In the genomic region with DNA sequence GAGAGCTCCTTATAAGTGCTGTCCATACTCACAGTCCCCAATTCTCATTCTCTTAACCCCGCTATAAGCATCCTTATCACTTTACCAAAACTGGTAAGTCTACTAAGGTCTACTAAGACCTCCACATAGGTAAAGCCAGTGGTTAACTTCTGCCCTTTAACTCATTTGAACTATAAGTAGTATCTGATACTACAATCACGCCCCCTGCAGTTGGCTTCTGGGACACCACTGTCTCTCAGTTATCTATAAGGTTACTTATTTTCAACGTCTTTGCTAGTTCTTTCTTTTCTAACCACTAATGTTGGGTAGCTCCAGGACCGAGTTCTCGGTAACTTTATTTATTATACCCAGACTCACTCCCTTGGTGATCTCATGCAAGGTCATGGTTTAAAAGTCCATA, we compare ENCODE assay signal across 8 cellular contexts.
DNase-seq lines count a peak whose midpoint lies in the region; ATAC-seq and TF ChIP-seq lines count a peak whose summit lies in the region.

No MANE protein-coding gene starts in this region.

- no peaks in the 10 kb centered on the region for H3K79me2 ChIP-seq in H9 (ENCODE audit: insufficient read depth, low read length)
- H3K79me2 ChIP-seq in fibroblast of lung (ENCODE audit: control insufficient read depth, insufficient read depth, low read length), result no peaks in the 10 kb centered on the region

- H3K27ac Mint-ChIP-seq in H9 (no peak overlapping the region), mesothelial cell of epicardium (no peak overlapping the region)

- H3K4me2 ChIP-seq in H9 (ENCODE audit: insufficient read depth, insufficient read length, low read length), result no peak overlapping the region
- H3K4me2 ChIP-seq in fibroblast of lung (ENCODE audit: extremely low read depth, insufficient read depth, low read length), result no peak overlapping the region

- no peak overlapping the region for H2BK15ac ChIP-seq in H9 (ENCODE audit: low read depth, low read length)

- no peak overlapping the region for H4K5ac ChIP-seq in H9 (ENCODE audit: insufficient read length, low read depth, low read length)

- no peak overlapping the region for H3K4me3 ChIP-seq in AG10803 (ENCODE audit: low read length)
- H3K4me3 ChIP-seq in fibroblast of lung (replicated peaks in 1 of 4; ENCODE audit: control extremely low read depth in 1 of 4, insufficient read depth in 1 of 4, low read depth in 3 of 4, low read length in 4 of 4), result no peak overlapping the region

- H3K4ac ChIP-seq in H9 (ENCODE audit: low read depth, low read length), result no peak overlapping the region

- H3K9ac ChIP-seq in H9 (ENCODE audit: extremely low read depth, insufficient read length, low read length) (no peak overlapping the region), fibroblast of lung (ENCODE audit: insufficient read depth, low read length) (no peak overlapping the region)

- H3K23me2 ChIP-seq in H9 (ENCODE audit: insufficient read length, low read depth, low read length, poor library complexity, severe bottlenecking), result no peaks in the 10 kb centered on the region

- H3K27ac ChIP-seq in H9 (ENCODE audit: insufficient read length, low read depth, low read length), result no peak overlapping the region
- H3K27ac ChIP-seq in fibroblast of lung (ENCODE audit: insufficient read depth, low read length), result no peak overlapping the region

- H3K4me1 Mint-ChIP-seq in H9 (peaks cover 3% of the 10 kb centered on the region in 2 experiments), mesothelial cell of epicardium (peaks cover 2% of the 10 kb centered on the region)

- no peak overlapping the region for H4K91ac ChIP-seq in H9 (ENCODE audit: insufficient read length, low read depth, low read length)

- H2AFZ ChIP-seq in H9 (ENCODE audit: low read length), result no peak overlapping the region
- H2AFZ ChIP-seq in fibroblast of lung (ENCODE audit: low read length), result no peak overlapping the region

- H4K20me1 ChIP-seq in H9 (ENCODE audit: control insufficient read depth, insufficient read depth, insufficient read length), result no peaks in the 10 kb centered on the region
- H4K20me1 ChIP-seq in fibroblast of lung (ENCODE audit: control insufficient read depth, extremely low read depth, insufficient read depth, low read length), result no peaks in the 10 kb centered on the region

- no peaks in the 10 kb centered on the region for H3K27me3 ChIP-seq in H9 (ENCODE audit: insufficient read depth, low read length)
- no peaks in the 10 kb centered on the region for H3K27me3 ChIP-seq in fibroblast of lung (ENCODE audit: control insufficient read depth, insufficient read depth, low read length)

- H3K27me3 Mint-ChIP-seq in H9 (ENCODE audit: low read depth) (peaks cover 2% of the 10 kb centered on the region; the same call in 1 of the 2 replicates), mesothelial cell of epicardium (ENCODE audit: low read depth) (no peaks in the 10 kb centered on the region)

- no peak overlapping the region for H3T11ph ChIP-seq in H9 (ENCODE audit: low read length)

- H3K14ac ChIP-seq in H9 (ENCODE audit: insufficient read depth, low read length), result no peak overlapping the region

- H2BK20ac ChIP-seq in H9 (ENCODE audit: low read depth, low read length, poor library complexity, severe bottlenecking), result no peak overlapping the region

- no CpG with 5 or more reads among the region's 5 CpGs for WGBS in H9 (ENCODE audit: extremely low coverage, insufficient read length, low lambda C conversion rate)

- no peaks in the 10 kb centered on the region for H3K36me3 ChIP-seq in fibroblast of lung (ENCODE audit: control insufficient read depth, insufficient read depth, low read length)

- DNase-seq in AG10803 (ENCODE audit: low read depth) (peak; percentile 10), H9 (peak; percentile 63), fibroblast of lung (ENCODE audit: low read depth in 2 of 2) (peak in 1 of 2 donors; percentile 34), mesothelial cell of epicardium (ENCODE audit: low spot score in 2 of 2, unreplicated experiment in 2 of 2) (no peak), NCI-H2171 (lab: John Stamatoyannopoulos, UW) (no peak)
- DNase-seq in stimulated activated CD8-positive, alpha-beta memory T cell treated with anti-CD3 and anti-CD28 coated beads, Interleukin-2, amount 100 ng/mL, for 48 hours (ENCODE audit: low read depth in 2 of 2), result peak; percentile 14 to 27

- H3K9me3 ChIP-seq in H9 (ENCODE audit: control insufficient read depth, low read depth, low read length), result no peaks in the 10 kb centered on the region
- H3K9me3 ChIP-seq in fibroblast of lung (ENCODE audit: control insufficient read depth, insufficient read depth, low read depth, low read length), result no peaks in the 10 kb centered on the region

- H2BK120ac ChIP-seq in H9 (ENCODE audit: low read depth, low read length, poor library complexity, severe bottlenecking), result no peak overlapping the region

- H3K4me3 Mint-ChIP-seq in H9 (no peak overlapping the region), mesothelial cell of epicardium (no peak overlapping the region)

- no peak overlapping the region for H4K8ac ChIP-seq in H9 (replicated peaks; ENCODE audit: insufficient read length, low read depth, low read length)

- no peak overlapping the region for H3K56ac ChIP-seq in H9 (ENCODE audit: insufficient read length, low read depth, low read length)

- H2BK12ac ChIP-seq in H9 (ENCODE audit: insufficient read length, low read depth, low read length), result no peak overlapping the region

- H3K9me3 Mint-ChIP-seq in H9, result peaks cover 10 to 11% of the 10 kb centered on the region in 2 experiments; a peak in 3 of 5 replicates
- H3K9me3 Mint-ChIP-seq in mesothelial cell of epicardium, result peaks cover 23% of the 10 kb centered on the region

- H2BK5ac ChIP-seq in H9 (ENCODE audit: insufficient read length, low read length), result no peak overlapping the region

- H2AK5ac ChIP-seq in H9 (ENCODE audit: insufficient read length, low read length), result no peak overlapping the region

- H3K18ac ChIP-seq in H9 (ENCODE audit: insufficient read length, low read depth, low read length), result no peak overlapping the region

- H3K79me1 ChIP-seq in H9 (ENCODE audit: insufficient read depth, low read depth, low read length, poor library complexity, severe bottlenecking), result no peaks in the 10 kb centered on the region

- TF ChIP-seq CTCF in AG10803 (conservative IDR thresholded peaks at IDR 0.05; ENCODE audit: low read length) (peak; percentile 51), H9 (conservative IDR thresholded peaks at IDR 0.05) (peak; percentile 82), fibroblast of lung (conservative IDR thresholded peaks at IDR 0.05 in 1 of 2, IDR thresholded peaks at IDR 0.05 in 1 of 2; ENCODE audit: low read depth in 1 of 2, low read length in 2 of 2) (peak; percentile 35 to 43), mesothelial cell of epicardium (IDR thresholded peaks at IDR 0.05; ENCODE audit: unreplicated experiment) (no peak)

- ATAC-seq in SK-N-SH treated with all-trans-retinoic acid at 6 μM for 48 hours (peak; percentile 39), GM21619 (IDR thresholded peaks at IDR 0.05; ENCODE audit: unreplicated experiment) (no peak)

- H3K36me3 Mint-ChIP-seq in H9 (ENCODE audit: insufficient read depth in 1 of 3, low read depth in 3 of 3) (peaks cover 0 to 8% (median 6%) of the 10 kb centered on the region in 3 experiments; a peak in 4 of 7 replicates), mesothelial cell of epicardium (peaks cover 25% of the 10 kb centered on the region)

- H3K23ac ChIP-seq in H9 (ENCODE audit: insufficient read length, low read depth, low read length), result no peak overlapping the region

- H3K4me1 ChIP-seq in H9 (ENCODE audit: insufficient read depth, low read length) (no peaks in the 10 kb centered on the region), fibroblast of lung (ENCODE audit: control insufficient read depth, extremely low read depth, insufficient read depth, low read length) (no peaks in the 10 kb centered on the region)

TF ChIP-seq in SK-N-SH treated with all-trans-retinoic acid at 6 μM for 48 hours, 23 proteins besides CTCF, POLR2A, EP300 and RAD21 (continues in another document):
- no peak for TF ChIP-seq BACH2 (CRISPR knock-in tag; IDR thresholded peaks at IDR 0.05; ENCODE audit: borderline replicate concordance)
- TF ChIP-seq ZNF8 (CRISPR knock-in tag; IDR thresholded peaks at IDR 0.05), result no peak
- TF ChIP-seq, protein P1, sequence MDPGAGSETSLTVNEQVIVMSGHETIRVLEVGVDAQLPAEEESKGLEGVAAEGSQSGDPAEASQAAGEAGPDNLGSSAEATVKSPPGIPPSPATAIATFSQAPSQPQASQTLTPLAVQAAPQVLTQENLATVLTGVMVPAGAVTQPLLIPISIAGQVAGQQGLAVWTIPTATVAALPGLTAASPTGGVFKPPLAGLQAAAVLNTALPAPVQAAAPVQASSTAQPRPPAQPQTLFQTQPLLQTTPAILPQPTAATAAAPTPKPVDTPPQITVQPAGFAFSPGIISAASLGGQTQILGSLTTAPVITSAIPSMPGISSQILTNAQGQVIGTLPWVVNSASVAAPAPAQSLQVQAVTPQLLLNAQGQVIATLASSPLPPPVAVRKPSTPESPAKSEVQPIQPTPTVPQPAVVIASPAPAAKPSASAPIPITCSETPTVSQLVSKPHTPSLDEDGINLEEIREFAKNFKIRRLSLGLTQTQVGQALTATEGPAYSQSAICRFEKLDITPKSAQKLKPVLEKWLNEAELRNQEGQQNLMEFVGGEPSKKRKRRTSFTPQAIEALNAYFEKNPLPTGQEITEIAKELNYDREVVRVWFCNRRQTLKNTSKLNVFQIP (CRISPR knock-in tag; IDR thresholded peaks at IDR 0.05; ENCODE audit: borderline replicate concordance, low read depth), result no peak
- no peak for TF ChIP-seq ZC3H10 (CRISPR knock-in tag; IDR thresholded peaks at IDR 0.05)
- TF ChIP-seq, protein P2, sequence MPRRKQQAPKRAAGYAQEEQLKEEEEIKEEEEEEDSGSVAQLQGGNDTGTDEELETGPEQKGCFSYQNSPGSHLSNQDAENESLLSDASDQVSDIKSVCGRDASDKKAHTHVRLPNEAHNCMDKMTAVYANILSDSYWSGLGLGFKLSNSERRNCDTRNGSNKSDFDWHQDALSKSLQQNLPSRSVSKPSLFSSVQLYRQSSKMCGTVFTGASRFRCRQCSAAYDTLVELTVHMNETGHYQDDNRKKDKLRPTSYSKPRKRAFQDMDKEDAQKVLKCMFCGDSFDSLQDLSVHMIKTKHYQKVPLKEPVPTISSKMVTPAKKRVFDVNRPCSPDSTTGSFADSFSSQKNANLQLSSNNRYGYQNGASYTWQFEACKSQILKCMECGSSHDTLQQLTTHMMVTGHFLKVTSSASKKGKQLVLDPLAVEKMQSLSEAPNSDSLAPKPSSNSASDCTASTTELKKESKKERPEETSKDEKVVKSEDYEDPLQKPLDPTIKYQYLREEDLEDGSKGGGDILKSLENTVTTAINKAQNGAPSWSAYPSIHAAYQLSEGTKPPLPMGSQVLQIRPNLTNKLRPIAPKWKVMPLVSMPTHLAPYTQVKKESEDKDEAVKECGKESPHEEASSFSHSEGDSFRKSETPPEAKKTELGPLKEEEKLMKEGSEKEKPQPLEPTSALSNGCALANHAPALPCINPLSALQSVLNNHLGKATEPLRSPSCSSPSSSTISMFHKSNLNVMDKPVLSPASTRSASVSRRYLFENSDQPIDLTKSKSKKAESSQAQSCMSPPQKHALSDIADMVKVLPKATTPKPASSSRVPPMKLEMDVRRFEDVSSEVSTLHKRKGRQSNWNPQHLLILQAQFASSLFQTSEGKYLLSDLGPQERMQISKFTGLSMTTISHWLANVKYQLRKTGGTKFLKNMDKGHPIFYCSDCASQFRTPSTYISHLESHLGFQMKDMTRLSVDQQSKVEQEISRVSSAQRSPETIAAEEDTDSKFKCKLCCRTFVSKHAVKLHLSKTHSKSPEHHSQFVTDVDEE (CRISPR knock-in tag; IDR thresholded peaks at IDR 0.05), result no peak

Comparison
In these comparisons a context has a peak if more than half of its experiments do, and no peak if none do; other contexts are left out.
1. DNase-seq: peak in AG10803 (single experiment), H9 (single experiment) and stimulated activated CD8-positive, alpha-beta memory T cell treated with anti-CD3 and anti-CD28 coated beads, Interleukin-2, amount 100 ng/mL, for 48 hours (2 of 2); none in mesothelial cell of epicardium (0 of 2) and NCI-H2171 (single experiment).